Comparison of ENCODE assay signal across 1 cellular context in the genomic region with DNA sequence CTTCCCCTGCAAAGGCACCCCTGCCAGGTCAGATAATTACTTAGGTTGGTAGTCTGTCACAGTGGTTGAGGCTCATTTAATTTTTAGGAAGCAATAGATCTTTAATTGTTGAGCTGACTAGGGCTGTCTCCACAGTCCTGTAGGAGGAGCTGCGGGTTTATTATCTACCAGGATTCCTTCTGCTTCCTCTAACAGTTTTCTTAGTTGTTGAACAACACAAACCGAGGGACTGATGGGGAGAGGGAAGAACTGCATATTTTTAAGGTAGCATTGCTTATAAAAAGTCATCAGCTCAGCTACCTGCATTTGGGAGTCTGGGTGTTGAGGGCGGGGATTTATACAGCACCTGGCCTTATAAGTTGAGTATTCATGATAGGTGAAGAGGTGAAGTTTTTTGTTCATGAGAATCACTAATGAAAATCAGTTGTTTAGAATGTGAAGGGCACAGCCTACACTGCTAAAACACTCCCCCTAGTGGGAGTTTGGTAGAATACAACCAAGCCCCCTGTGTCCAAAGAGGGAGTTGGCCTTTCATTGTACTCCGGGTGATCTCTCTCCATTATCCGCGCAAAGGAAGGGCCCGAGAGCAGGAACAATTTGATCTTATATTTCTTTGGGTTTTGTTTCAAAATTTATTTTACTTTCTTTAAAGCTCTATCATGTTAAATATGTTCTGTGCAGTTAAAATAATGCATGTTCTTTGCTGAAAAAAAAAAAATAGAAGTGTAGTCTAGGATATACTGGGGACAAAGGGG.
A peak's percentile ranks its signal among the peaks of the same experiment; 100 is the strongest.
TF ChIP-seq lines count a peak whose summit lies in the region.

No MANE protein-coding gene starts in this region.

TF ChIP-seq in K562, 482 proteins besides CTCF, POLR2A, EP300 and RAD21 (continued from another document and continues in another):
- TF ChIP-seq NR0B1 (IDR thresholded peaks at IDR 0.05; ENCODE audit: partially characterized antibody) (no peak), HDGF (IDR thresholded peaks at IDR 0.05) (0 out of 2 replicates have a peak, but pooled peaks have one; percentile 21), RCOR1 (IDR thresholded peaks at IDR 0.05; ENCODE audit: borderline replicate concordance in 1 of 2, low read depth in 2 of 2, low read length in 2 of 2) (peak in 1 of 2 experiments; percentile 28; a peak in 1 of 4 replicates), ZBTB40 (IDR thresholded peaks at IDR 0.05) (0 out of 2 replicates have a peak, but pooled peaks have one; percentile 26), ZBTB40 (CRISPR knock-in tag; IDR thresholded peaks at IDR 0.05) (no peak), RBM17 (IDR thresholded peaks at IDR 0.05; ENCODE audit: borderline replicate concordance, low read depth, low read length) (no peak), RBM15 (IDR thresholded peaks at IDR 0.05; ENCODE audit: insufficient read depth, low read length) (no peak), ZC3H4 (CRISPR knock-in tag; IDR thresholded peaks at IDR 0.05; ENCODE audit: borderline replicate concordance) (no peak), TBL1XR1 (IDR thresholded peaks at IDR 0.05; ENCODE audit: low read length in 2 of 2) (0 out of 4 replicates have a peak, but pooled peaks of 1 of the 2 experiments have one; percentile 4), NR2C1 (IDR thresholded peaks at IDR 0.05) (no peak), NR2C1 (tag; IDR thresholded peaks at IDR 0.05) (no peak), EZH2 (IDR thresholded peaks at IDR 0.05; ENCODE audit: borderline replicate concordance, low read depth, low read length) (no peak), TSC22D4 (tag; IDR thresholded peaks at IDR 0.05) (no peak), PHF21A (IDR thresholded peaks at IDR 0.05; ENCODE audit: borderline replicate concordance, low read depth) (no peak), ZC3H8 (IDR thresholded peaks at IDR 0.05) (no peak), ZBTB17 (CRISPR knock-in tag; IDR thresholded peaks at IDR 0.05) (no peak), ZNF140 (CRISPR knock-in tag; IDR thresholded peaks at IDR 0.05) (no peak), ZNF253 (CRISPR knock-in tag; conservative IDR thresholded peaks at IDR 0.05) (no peak), BCLAF1 (IDR thresholded peaks at IDR 0.05; ENCODE audit: borderline replicate concordance in 1 of 2, control insufficient read depth in 1 of 2, low read depth in 2 of 2, low read length in 1 of 2) (no peak), LEF1 (IDR thresholded peaks at IDR 0.05) (peak; percentile 24; the same call in 1 of the 2 replicates), TCF7L2 (IDR thresholded peaks at IDR 0.05; ENCODE audit: low read depth, low read length) (no peak), MTA3 (IDR thresholded peaks at IDR 0.05; ENCODE audit: borderline replicate concordance) (peak; percentile 10; the same call in 1 of the 2 replicates), CREM (IDR thresholded peaks at IDR 0.05; ENCODE audit: low read depth) (no peak), ZBTB9 (CRISPR knock-in tag; IDR thresholded peaks at IDR 0.05) (no peak)
- TF ChIP-seq, protein P1, sequence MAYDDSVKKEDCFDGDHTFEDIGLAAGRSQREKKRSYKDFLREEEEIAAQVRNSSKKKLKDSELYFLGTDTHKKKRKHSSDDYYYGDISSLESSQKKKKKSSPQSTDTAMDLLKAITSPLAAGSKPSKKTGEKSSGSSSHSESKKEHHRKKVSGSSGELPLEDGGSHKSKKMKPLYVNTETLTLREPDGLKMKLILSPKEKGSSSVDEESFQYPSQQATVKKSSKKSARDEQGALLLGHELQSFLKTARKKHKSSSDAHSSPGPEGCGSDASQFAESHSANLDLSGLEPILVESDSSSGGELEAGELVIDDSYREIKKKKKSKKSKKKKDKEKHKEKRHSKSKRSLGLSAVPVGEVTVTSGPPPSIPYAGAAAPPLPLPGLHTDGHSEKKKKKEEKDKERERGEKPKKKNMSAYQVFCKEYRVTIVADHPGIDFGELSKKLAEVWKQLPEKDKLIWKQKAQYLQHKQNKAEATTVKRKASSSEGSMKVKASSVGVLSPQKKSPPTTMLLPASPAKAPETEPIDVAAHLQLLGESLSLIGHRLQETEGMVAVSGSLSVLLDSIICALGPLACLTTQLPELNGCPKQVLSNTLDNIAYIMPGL (CRISPR knock-in tag; IDR thresholded peaks at IDR 0.05): no peak
- TF ChIP-seq, protein P2, sequence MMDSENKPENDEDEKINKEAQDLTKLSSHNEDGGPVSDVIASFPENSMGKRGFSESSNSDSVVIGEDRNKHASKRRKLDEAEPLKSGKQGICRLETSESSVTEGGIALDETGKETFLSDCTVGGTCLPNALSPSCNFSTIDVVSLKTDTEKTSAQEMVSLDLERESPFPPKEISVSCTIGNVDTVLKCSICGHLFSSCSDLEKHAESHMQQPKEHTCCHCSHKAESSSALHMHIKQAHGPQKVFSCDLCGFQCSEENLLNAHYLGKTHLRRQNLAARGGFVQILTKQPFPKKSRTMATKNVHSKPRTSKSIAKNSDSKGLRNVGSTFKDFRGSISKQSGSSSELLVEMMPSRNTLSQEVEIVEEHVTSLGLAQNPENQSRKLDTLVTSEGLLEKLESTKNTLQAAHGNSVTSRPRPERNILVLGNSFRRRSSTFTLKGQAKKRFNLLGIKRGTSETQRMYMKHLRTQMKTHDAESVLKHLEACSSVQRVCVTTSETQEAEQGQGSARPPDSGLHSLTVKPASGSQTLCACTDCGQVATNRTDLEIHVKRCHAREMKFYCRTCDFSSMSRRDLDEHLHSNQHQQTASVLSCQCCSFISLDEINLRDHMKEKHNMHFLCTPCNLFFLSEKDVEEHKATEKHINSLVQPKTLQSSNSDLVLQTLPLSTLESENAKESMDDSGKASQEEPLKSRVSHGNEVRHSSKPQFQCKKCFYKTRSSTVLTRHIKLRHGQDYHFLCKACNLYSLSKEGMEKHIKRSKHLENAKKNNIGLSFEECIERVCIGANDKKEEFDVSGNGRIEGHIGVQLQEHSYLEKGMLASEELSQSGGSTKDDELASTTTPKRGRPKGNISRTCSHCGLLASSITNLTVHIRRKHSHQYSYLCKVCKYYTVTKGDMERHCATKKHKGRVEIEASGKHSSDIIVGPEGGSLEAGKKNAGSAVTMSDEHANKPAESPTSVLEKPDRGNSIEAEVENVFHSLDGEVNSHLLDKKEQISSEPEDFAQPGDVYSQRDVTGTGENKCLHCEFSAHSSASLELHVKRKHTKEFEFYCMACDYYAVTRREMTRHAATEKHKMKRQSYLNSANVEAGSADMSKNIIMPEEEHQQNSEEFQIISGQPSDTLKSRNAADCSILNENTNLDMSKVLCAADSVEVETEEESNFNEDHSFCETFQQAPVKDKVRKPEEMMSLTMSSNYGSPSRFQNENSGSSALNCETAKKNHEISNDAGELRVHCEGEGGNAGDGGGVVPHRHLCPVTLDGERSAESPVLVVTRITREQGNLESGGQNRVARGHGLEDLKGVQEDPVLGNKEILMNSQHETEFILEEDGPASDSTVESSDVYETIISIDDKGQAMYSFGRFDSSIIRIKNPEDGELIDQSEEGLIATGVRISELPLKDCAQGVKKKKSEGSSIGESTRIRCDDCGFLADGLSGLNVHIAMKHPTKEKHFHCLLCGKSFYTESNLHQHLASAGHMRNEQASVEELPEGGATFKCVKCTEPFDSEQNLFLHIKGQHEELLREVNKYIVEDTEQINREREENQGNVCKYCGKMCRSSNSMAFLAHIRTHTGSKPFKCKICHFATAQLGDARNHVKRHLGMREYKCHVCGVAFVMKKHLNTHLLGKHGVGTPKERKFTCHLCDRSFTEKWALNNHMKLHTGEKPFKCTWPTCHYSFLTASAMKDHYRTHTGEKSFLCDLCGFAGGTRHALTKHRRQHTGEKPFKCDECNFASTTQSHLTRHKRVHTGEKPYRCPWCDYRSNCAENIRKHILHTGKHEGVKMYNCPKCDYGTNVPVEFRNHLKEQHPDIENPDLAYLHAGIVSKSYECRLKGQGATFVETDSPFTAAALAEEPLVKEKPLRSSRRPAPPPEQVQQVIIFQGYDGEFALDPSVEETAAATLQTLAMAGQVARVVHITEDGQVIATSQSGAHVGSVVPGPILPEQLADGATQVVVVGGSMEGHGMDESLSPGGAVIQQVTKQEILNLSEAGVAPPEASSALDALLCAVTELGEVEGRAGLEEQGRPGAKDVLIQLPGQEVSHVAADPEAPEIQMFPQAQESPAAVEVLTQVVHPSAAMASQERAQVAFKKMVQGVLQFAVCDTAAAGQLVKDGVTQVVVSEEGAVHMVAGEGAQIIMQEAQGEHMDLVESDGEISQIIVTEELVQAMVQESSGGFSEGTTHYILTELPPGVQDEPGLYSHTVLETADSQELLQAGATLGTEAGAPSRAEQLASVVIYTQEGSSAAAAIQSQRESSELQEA (IDR thresholded peaks at IDR 0.05; ENCODE audit: low read depth): no peak
